In genomic region chr7:136049818-136050461, GRCh38 we compare ENCODE assay signal across 18 cellular contexts.
DNase-seq lines count a peak whose midpoint lies in the region; ATAC-seq and TF ChIP-seq lines count a peak whose summit lies in the region.
"Had no signal": no experiment of that assay in that cellular context is flagged by ENCODE, and none has a peak within 500 bp of the region (broad histone marks: within the 10 kb centered on the region; RNA-seq: fewer than 3 reads in every experiment).

No MANE protein-coding gene starts in this region.

- ATAC-seq in left ventricle myocardium superior (peak; percentile 54), GM21529 (IDR thresholded peaks at IDR 0.05; ENCODE audit: unreplicated experiment) (no peak)
- ATAC-seq: GM12878, HCT116, Panc1 had no signal

- DNase-seq in left ventricle myocardium superior: no peak
- DNase-seq in right atrium auricular region (ENCODE audit: low spot score): no peak
- peak; percentile 44 for DNase-seq in fibroblast of villous mesenchyme (ENCODE audit: low read depth)
- DNase-seq in prostate gland (ENCODE audit: low spot score): peak; percentile 16
- no peak for DNase-seq in NCI-H2196 treated with DMSO at 0.1 percent for 48 hours (lab: John Stamatoyannopoulos, UW; ENCODE audit: unreplicated experiment)
- DNase-seq in CD1c-positive myeloid dendritic cell (ENCODE audit: extremely low spot score): no peak
- DNase-seq: C1 segment of cervical spinal cord, DMS 273 treated with DMSO at 0.1 percent for 48 hours, GDM1, GM23248, KG1, NCI-H1436, NCI-H2029, NCI-H2171 treated with DMSO at 0.1 percent for 48 hours had no signal

- H3K9me3 ChIP-seq in right atrium auricular region (peaks cover 0 to 9% of the 10 kb centered on the region in 2 donors), prostate gland (no peaks in the 10 kb centered on the region)

- H3K27me3 ChIP-seq in right atrium auricular region (no peaks in the 10 kb centered on the region), prostate gland (replicated peaks; ENCODE audit: insufficient read depth) (no peaks in the 10 kb centered on the region)

- TF ChIP-seq POLR2A in prostate gland (IDR thresholded peaks at IDR 0.05): no peak

- H3K27ac ChIP-seq in right atrium auricular region (peak overlapping the region in 1 of 2 donors; percentile 38), prostate gland (peak overlapping the region in 1 of 2 donors; percentile 48)
- H3K27ac ChIP-seq: GM23248 had no signal

- 17% methylated on average over 6 of the region's 6 CpGs for WGBS in prostate gland

- H3K4me1 ChIP-seq in right atrium auricular region (peaks cover 0 to 12% of the 10 kb centered on the region in 2 donors), prostate gland (replicated peaks) (peaks cover 2% of the 10 kb centered on the region)

- H3K4me3 ChIP-seq in right atrium auricular region (no peak overlapping the region), fibroblast of villous mesenchyme (ENCODE audit: low read depth, low read length) (no peak overlapping the region), prostate gland (no peak overlapping the region)
- H3K4me3 ChIP-seq: GM12878, GM23248 had no signal

- intact Hi-C loops in left ventricle myocardium superior (cut with micrococcal nuclease): no loop called here
- intact Hi-C loops in prostate gland (cut with DNase I): no loop called here

- TF ChIP-seq CTCF in right atrium auricular region (IDR thresholded peaks at IDR 0.05) (no peak), fibroblast of villous mesenchyme (IDR thresholded peaks at IDR 0.05; ENCODE audit: insufficient read depth, low read depth, low read length) (no peak), prostate gland (IDR thresholded peaks at IDR 0.05) (no peak)

- no peaks in the 10 kb centered on the region for H3K36me3 ChIP-seq in right atrium auricular region
- no peaks in the 10 kb centered on the region for H3K36me3 ChIP-seq in prostate gland

Comparison
In these comparisons a context has a peak if more than half of its experiments do, and no peak if none do; other contexts are left out.
1. DNase-seq: peak in fibroblast of villous mesenchyme (single experiment) and prostate gland (single experiment); none in left ventricle myocardium superior (single experiment), right atrium auricular region (single experiment), NCI-H2196 treated with DMSO at 0.1 percent for 48 hours (single experiment) and CD1c-positive myeloid dendritic cell (single experiment).